13 cellular contexts compared by ENCODE assay signal in the genomic region with DNA sequence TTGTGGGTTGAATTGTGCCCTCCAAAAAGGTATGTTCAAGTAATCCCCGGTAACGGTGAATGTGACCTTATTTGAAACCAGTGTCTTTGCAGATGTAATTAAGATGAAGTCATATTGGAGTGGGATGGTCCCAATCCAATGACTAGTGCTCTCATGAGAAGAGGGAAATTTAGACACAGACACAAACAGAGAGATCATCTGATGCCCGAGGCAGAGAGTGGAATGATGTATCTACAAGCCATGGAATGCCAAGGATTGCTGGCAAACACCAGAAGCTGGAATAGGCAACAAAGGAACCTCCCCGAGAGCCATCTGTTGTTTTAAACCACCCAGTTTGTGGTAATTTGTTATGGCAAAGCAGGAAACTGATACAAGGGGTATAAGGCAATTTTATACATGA.
"Had no signal": no experiment of that assay in that cellular context is flagged by ENCODE, and none has a peak within 500 bp of the region (broad histone marks: within the 10 kb centered on the region; RNA-seq: fewer than 3 reads in every experiment).

No MANE protein-coding gene starts in this region.

- H3K27me3 Mint-ChIP-seq: activated CD4-positive, alpha-beta T cell treated with anti-CD3 and anti-CD28 coated beads, Interleukin-2, amount 10 ng/mL, durations not matched to agents 7 days and 5 days; activated T-helper 17 cell treated with anti-CD3 and anti-CD28 coated beads, Interleukin-2, amount 50 U/mL, for 72 hours had no signal

- H3K4me1 Mint-ChIP-seq: activated CD4-positive, alpha-beta T cell treated with anti-CD3 and anti-CD28 coated beads, Interleukin-2, amount 10 ng/mL, durations not matched to agents 7 days and 5 days; endodermal cell; nephron had no signal

- ATAC-seq: activated T-helper 17 cell treated with anti-CD3 and anti-CD28 coated beads, Interleukin-2, amount 50 U/mL, for 72 hours; heart left ventricle; left colon had no signal

- H3K9me3 Mint-ChIP-seq: activated T-helper 17 cell treated with anti-CD3 and anti-CD28 coated beads, Interleukin-2, amount 50 U/mL, for 72 hours had no signal

- H3K4me3 ChIP-seq: adrenal gland, heart left ventricle had no signal

- H3K27ac ChIP-seq: adrenal gland, heart left ventricle had no signal

- H3K36me3 ChIP-seq: adrenal gland had no signal

- H3K4me3 Mint-ChIP-seq: activated CD4-positive, alpha-beta T cell treated with anti-CD3 and anti-CD28 coated beads, Interleukin-2, amount 10 ng/mL, durations not matched to agents 7 days and 5 days; activated T-helper 17 cell treated with anti-CD3 and anti-CD28 coated beads, Interleukin-2, amount 50 U/mL, for 72 hours; endodermal cell; nephron; T-helper 1 cell treated with Interleukin-12 subunit alpha and Interleukin-12 subunit beta and Interleukin-4 antibody, amounts not matched to agents 30 μg/mL and 1 μg/mL, for 36 hours had no signal

- DNase-seq: activated CD4-positive, alpha-beta T cell treated with anti-CD3 and anti-CD28 coated beads, Interleukin-2, amount 10 ng/mL, durations not matched to agents 7 days and 5 days; activated CD4-positive, CD25-positive, alpha-beta regulatory T cell; activated CD8-positive, alpha-beta memory T cell treated with anti-CD3 and anti-CD28 coated beads for 24 hours; activated naive CD4-positive, alpha-beta T cell treated with anti-CD3 and anti-CD28 coated beads, Interleukin-2, amount 50 U/mL, for 16 hours; adrenal gland; dermis blood vessel endothelial cell; endodermal cell; erythroblast; heart left ventricle; left colon had no signal

- H3K27ac Mint-ChIP-seq: activated CD4-positive, alpha-beta T cell treated with anti-CD3 and anti-CD28 coated beads, Interleukin-2, amount 10 ng/mL, durations not matched to agents 7 days and 5 days; activated T-helper 17 cell treated with anti-CD3 and anti-CD28 coated beads, Interleukin-2, amount 50 U/mL, for 72 hours; endodermal cell; nephron; T-helper 1 cell treated with Interleukin-12 subunit alpha and Interleukin-12 subunit beta and Interleukin-4 antibody, amounts not matched to agents 30 μg/mL and 1 μg/mL, for 36 hours had no signal

- H3K4me1 ChIP-seq: adrenal gland had no signal

- H3K9me3 ChIP-seq: adrenal gland had no signal

- H3K27me3 ChIP-seq: adrenal gland, heart left ventricle had no signal
